Comparison of ENCODE assay signal across 26 cellular contexts in genomic region chrX:83984961-83985360, GRCh38.
"Had no signal": no experiment of that assay in that cellular context is flagged by ENCODE, and none has a peak within 500 bp of the region (broad histone marks: within the 10 kb centered on the region; RNA-seq: fewer than 3 reads in every experiment).

No MANE protein-coding gene starts in this region.

- H3K9me3 ChIP-seq: adrenal gland, breast epithelium, colonic mucosa, esophagus squamous epithelium, gastroesophageal sphincter had no signal

- DNase-seq: activated CD4-positive, alpha-beta memory T cell treated with anti-CD3 and anti-CD28 coated beads for 36 hours; activated CD4-positive, alpha-beta T cell treated with anti-CD3 and anti-CD28 coated beads for 36 hours; activated CD4-positive, alpha-beta T cell treated with anti-CD3 and anti-CD28 coated beads, Interleukin-2, amount 10 ng/mL, durations not matched to agents 24 days and 14 days; activated CD4-positive, CD25-positive, alpha-beta regulatory T cell; activated CD4-positive, CD25-positive, alpha-beta regulatory T cell treated with anti-CD3 and anti-CD28 coated beads, Interleukin-2, amount 50 U/mL, for 72 hours; activated CD8-positive, alpha-beta memory T cell treated with anti-CD3 and anti-CD28 coated beads, Interleukin-2, amount 10 ng/mL, durations not matched to agents 7 days and 5 days; activated CD8-positive, alpha-beta memory T cell treated with anti-CD3 and anti-CD28 coated beads, Interleukin-2, amount 50 U/mL, for 4 hours; activated CD8-positive, alpha-beta T cell treated with anti-CD3 and anti-CD28 coated beads, Interleukin-2, amount 10 ng/mL, durations not matched to agents 7 days and 5 days; activated naive CD4-positive, alpha-beta T cell treated with anti-CD3 and anti-CD28 coated beads for 36 hours; activated naive CD8-positive, alpha-beta T cell treated with anti-CD3 and anti-CD28 coated beads for 36 hours; activated naive CD8-positive, alpha-beta T cell treated with anti-CD3 and anti-CD28 coated beads, Interleukin-2, amount 50 U/mL, for 24 hours; activated T-cell treated with anti-CD3 and anti-CD28 coated beads, Interleukin-2, amount 50 U/mL, for 1 hour; activated T-cell treated with anti-CD3 and anti-CD28 coated beads, Interleukin-2, amount 50 U/mL, for 48 hours; adrenal gland; amygdala; central memory CD4-positive, alpha-beta T cell; cerebellar nuclear complex; colonic mucosa; effector CD8-positive, alpha-beta T cell; esophagus squamous epithelium; foreskin melanocyte; T-helper 2 cell had no signal

- ATAC-seq: activated CD4-positive, alpha-beta T cell treated with anti-CD3 and anti-CD28 coated beads for 36 hours; activated CD8-positive, alpha-beta memory T cell treated with anti-CD3 and anti-CD28 coated beads, Interleukin-2, amount 10 ng/mL, durations not matched to agents 7 days and 5 days; activated CD8-positive, alpha-beta T cell treated with anti-CD3 and anti-CD28 coated beads, Interleukin-2, amount 10 ng/mL, durations not matched to agents 7 days and 5 days; activated naive CD8-positive, alpha-beta T cell treated with anti-CD3 and anti-CD28 coated beads, Interleukin-2, amount 50 U/mL, for 24 hours; gastroesophageal sphincter had no signal

- H3K36me3 ChIP-seq: adrenal gland, breast epithelium, cardiac muscle cell, colonic mucosa, esophagus squamous epithelium, gastroesophageal sphincter had no signal

- H3K4me1 ChIP-seq: adrenal gland, breast epithelium, colonic mucosa, esophagus squamous epithelium, gastroesophageal sphincter had no signal

- H3K27me3 ChIP-seq: cardiac muscle cell, colonic mucosa, esophagus squamous epithelium, gastroesophageal sphincter had no signal

- H3K4me3 ChIP-seq: adrenal gland, breast epithelium, cardiac muscle cell, colonic mucosa, esophagus squamous epithelium, gastroesophageal sphincter had no signal

- H3K27ac ChIP-seq: adrenal gland, breast epithelium, cardiac muscle cell, colonic mucosa, epithelial cell of prostate, esophagus squamous epithelium, gastroesophageal sphincter had no signal
